Comparison of ENCODE assay signal across 18 cellular contexts in genomic region chr6:167707686-167708500, GRCh38.
DNase-seq lines count a peak whose midpoint lies in the region; ATAC-seq and TF ChIP-seq lines count a peak whose summit lies in the region.
"Had no signal": no experiment of that assay in that cellular context is flagged by ENCODE, and none has a peak within 500 bp of the region (broad histone marks: within the 10 kb centered on the region; RNA-seq: fewer than 3 reads in every experiment).

No MANE protein-coding gene starts in this region.

- H3K9me2 ChIP-seq in GM23338 (ENCODE audit: insufficient read depth) = no peaks in the 10 kb centered on the region; the same call in 1 of the 2 replicates

- peaks cover 18% of the 10 kb centered on the region for H3K4me1 Mint-ChIP-seq in GM23338
- H3K4me1 Mint-ChIP-seq in stimulated activated effector memory CD8-positive, alpha-beta T cell treated with anti-CD3 and anti-CD28 coated beads, Interleukin-12 subunit alpha, Interleukin-12 subunit beta, amount 100 ng/mL, for 72 hours = peaks cover 13% of the 10 kb centered on the region

- intact Hi-C loops in posterior vena cava (cut with DNase I) = no loop called here

- no peaks in the 10 kb centered on the region; the same call in 2 of the 3 replicates for H3K9me3 Mint-ChIP-seq in GM23338
- H3K9me3 Mint-ChIP-seq in stimulated activated effector memory CD8-positive, alpha-beta T cell treated with anti-CD3 and anti-CD28 coated beads, Interleukin-12 subunit alpha, Interleukin-12 subunit beta, amount 100 ng/mL, for 72 hours = peaks cover 3% of the 10 kb centered on the region

- DNase-seq in GM23338 (ENCODE audit: low spot score) (no peak), coronary artery (ENCODE audit: low spot score) (peak; percentile 52), left kidney (ENCODE audit: low read depth, low spot score) (peak; percentile 75), posterior vena cava (ENCODE audit: low spot score) (peak; percentile 56), NCI-H510A treated with DMSO at 0.1 percent for 48 hours (lab: John Stamatoyannopoulos, UW) (no peak)
- no peak for DNase-seq in central memory CD4-positive, alpha-beta T cell
- no peak for DNase-seq in stimulated activated effector memory CD8-positive, alpha-beta T cell treated with anti-CD3 and anti-CD28 coated beads, Interleukin-12 subunit alpha, Interleukin-12 subunit beta, amount 100 ng/mL, for 72 hours (ENCODE audit: low spot score in 2 of 2)
- DNase-seq: CD8-positive, alpha-beta memory T cell; DMS79; GM23248; NCI-H1092 treated with DMSO at 0.1 percent for 48 hours; NCI-H1694; NCI-H2107; NCI-H2227 treated with DMSO at 0.1 percent for 48 hours; NCI-H524 treated with DMSO at 0.1 percent for 48 hours had no signal

- H3K4me3 Mint-ChIP-seq in GM23338 = no peak overlapping the region
- no peak overlapping the region for H3K4me3 Mint-ChIP-seq in stimulated activated effector memory CD8-positive, alpha-beta T cell treated with anti-CD3 and anti-CD28 coated beads, Interleukin-12 subunit alpha, Interleukin-12 subunit beta, amount 100 ng/mL, for 72 hours
- H3K4me3 Mint-ChIP-seq: CD8-positive, alpha-beta memory T cell had no signal

- no peak for TF ChIP-seq CTCF in GM23338 (conservative IDR thresholded peaks at IDR 0.05; ENCODE audit: low read depth in 2 of 2)
- TF ChIP-seq CTCF in coronary artery (IDR thresholded peaks at IDR 0.05) = no peak

- H3K4me3 ChIP-seq in GM23338 = no peak overlapping the region
- H3K4me3 ChIP-seq in coronary artery = no peak overlapping the region
- H3K4me3 ChIP-seq: A549; BLaER1 treated with 17β-estradiol and CSF1 and Interleukin-3, amounts not matched to agents 10 nM and 100 nM; GM23248 had no signal

- H3K4me1 ChIP-seq in GM23338 (ENCODE audit: insufficient read depth) = no peaks in the 10 kb centered on the region
- H3K4me1 ChIP-seq: A549 had no signal

- no peaks in the 10 kb centered on the region for H3F3A ChIP-seq in GM23338 (replicated peaks; ENCODE audit: low read depth)

- no peaks in the 10 kb centered on the region for H3K27me3 ChIP-seq in GM23338 (ENCODE audit: insufficient read depth)

- no peak overlapping the region for H3K4me2 ChIP-seq in GM23338
- H3K4me2 ChIP-seq: A549 had no signal

- H3K36me3 Mint-ChIP-seq in GM23338 (ENCODE audit: low read depth) = no peaks in the 10 kb centered on the region
- no peaks in the 10 kb centered on the region for H3K36me3 Mint-ChIP-seq in stimulated activated effector memory CD8-positive, alpha-beta T cell treated with anti-CD3 and anti-CD28 coated beads, Interleukin-12 subunit alpha, Interleukin-12 subunit beta, amount 100 ng/mL, for 72 hours
- H3K36me3 Mint-ChIP-seq: CD8-positive, alpha-beta memory T cell had no signal

- H3K27ac Mint-ChIP-seq in GM23338 = no peak overlapping the region
- H3K27ac Mint-ChIP-seq in stimulated activated effector memory CD8-positive, alpha-beta T cell treated with anti-CD3 and anti-CD28 coated beads, Interleukin-12 subunit alpha, Interleukin-12 subunit beta, amount 100 ng/mL, for 72 hours = no peak overlapping the region
- H3K27ac Mint-ChIP-seq: CD8-positive, alpha-beta memory T cell had no signal

- H3K36me3 ChIP-seq in GM23338 (ENCODE audit: insufficient read depth) = no peaks in the 10 kb centered on the region
- H3K36me3 ChIP-seq: BLaER1 treated with 17β-estradiol and CSF1 and Interleukin-3, amounts not matched to agents 10 nM and 100 nM had no signal

- H3K79me2 ChIP-seq in GM23338 (replicated peaks; ENCODE audit: insufficient read depth) = no peaks in the 10 kb centered on the region

- peaks cover 16% of the 10 kb centered on the region for H3K27me3 Mint-ChIP-seq in GM23338 (ENCODE audit: insufficient read depth, low read depth, poor library complexity)

- H2AFZ ChIP-seq in GM23338 = 0 out of 2 replicates have a peak overlapping the region, but pooled peaks have one; percentile 59
- H2AFZ ChIP-seq: GM23248 had no signal

- no peak overlapping the region for H3K27ac ChIP-seq in GM23338 (ENCODE audit: low read depth)
- no peak overlapping the region for H3K27ac ChIP-seq in coronary artery
- H3K27ac ChIP-seq: A549; BLaER1 treated with 17β-estradiol and CSF1 and Interleukin-3, amounts not matched to agents 10 nM and 100 nM; GM23248 had no signal

- H4K20me1 ChIP-seq in GM23338 (replicated peaks; ENCODE audit: insufficient read depth) = no peaks in the 10 kb centered on the region
- H4K20me1 ChIP-seq: BLaER1 treated with 17β-estradiol and CSF1 and Interleukin-3, amounts not matched to agents 10 nM and 100 nM had no signal

- ATAC-seq in GM23338 = no peak
- no peak for ATAC-seq in stimulated activated effector memory CD8-positive, alpha-beta T cell treated with anti-CD3 and anti-CD28 coated beads, Interleukin-12 subunit alpha, Interleukin-12 subunit beta, amount 100 ng/mL, for 72 hours
- ATAC-seq in GM21381 (IDR thresholded peaks at IDR 0.05; ENCODE audit: unreplicated experiment) = no peak
- ATAC-seq: A549 had no signal

TF ChIP-seq in GM23338, 12 proteins besides CTCF, POLR2A, EP300 and RAD21 (continues in another document):
- TF ChIP-seq ETS1 (IDR thresholded peaks at IDR 0.05) (no peak), CREB1 (CRISPR knock-in tag; IDR thresholded peaks at IDR 0.05; ENCODE audit: low read depth) (no peak), ZNF331 (CRISPR knock-in tag; IDR thresholded peaks at IDR 0.05; ENCODE audit: low read depth) (no peak), ZNF114 (CRISPR knock-in tag; IDR thresholded peaks at IDR 0.05) (no peak), ZNF462 (CRISPR knock-in tag; IDR thresholded peaks at IDR 0.05) (no peak), EZH2 (IDR thresholded peaks at IDR 0.05; ENCODE audit: low read depth, unreplicated experiment) (no peak), NANOG (IDR thresholded peaks at IDR 0.05; ENCODE audit: borderline replicate concordance) (no peak), POLR2AphosphoS5 (IDR thresholded peaks at IDR 0.05; ENCODE audit: low read depth) (no peak)

Comparison
In these comparisons a context has a peak if more than half of its experiments do, and no peak if none do; other contexts are left out.
1. DNase-seq: peak in coronary artery (single experiment), left kidney (single experiment) and posterior vena cava (single experiment); none in GM23338 (single experiment), NCI-H510A treated with DMSO at 0.1 percent for 48 hours (single experiment), central memory CD4-positive, alpha-beta T cell (single experiment) and stimulated activated effector memory CD8-positive, alpha-beta T cell treated with anti-CD3 and anti-CD28 coated beads, Interleukin-12 subunit alpha, Interleukin-12 subunit beta, amount 100 ng/mL, for 72 hours (0 of 2).